Comparison of ENCODE assay signal across 1 cellular context in genomic region chr21:43917515-43918384, GRCh38.
TF ChIP-seq lines count a peak whose summit lies in the region.

No MANE protein-coding gene starts in this region.

TF ChIP-seq in HepG2, 621 proteins besides CTCF, POLR2A, EP300 and RAD21 (continued from another document):
- TF ChIP-seq ZNF800 (CRISPR knock-in tag; IDR thresholded peaks at IDR 0.05) = no peak
- TF ChIP-seq ZMYM4 (CRISPR knock-in tag; IDR thresholded peaks at IDR 0.05) = no peak
- TF ChIP-seq ZNF337 (CRISPR knock-in tag; IDR thresholded peaks at IDR 0.05; ENCODE audit: borderline replicate concordance, low read depth) = no peak
- no peak for TF ChIP-seq HOXD1 (CRISPR knock-in tag; IDR thresholded peaks at IDR 0.05)
- no peak for TF ChIP-seq RBM22 (optimal IDR thresholded peaks at IDR 0.05; ENCODE audit: low read length)
- TF ChIP-seq CHD4 (IDR thresholded peaks at IDR 0.05; ENCODE audit: borderline replicate concordance, low read length) = no peak
- TF ChIP-seq ZBTB34 (CRISPR knock-in tag; IDR thresholded peaks at IDR 0.05) = no peak
- TF ChIP-seq ZNF468 (CRISPR knock-in tag; IDR thresholded peaks at IDR 0.05) = no peak
- TF ChIP-seq KLF11 (CRISPR knock-in tag; IDR thresholded peaks at IDR 0.05) = no peak
- no peak for TF ChIP-seq STAT6 (CRISPR knock-in tag; IDR thresholded peaks at IDR 0.05; ENCODE audit: borderline replicate concordance)
- 0 out of 2 replicates have a peak, but pooled peaks have one; percentile 62 for TF ChIP-seq PCBP1 (IDR thresholded peaks at IDR 0.05; ENCODE audit: borderline replicate concordance, low read depth, low read length)
- TF ChIP-seq HMG20B (CRISPR knock-in tag; conservative IDR thresholded peaks at IDR 0.05) = no peak
- TF ChIP-seq NCOA1 (CRISPR knock-in tag; IDR thresholded peaks at IDR 0.05) = no peak
- TF ChIP-seq STAT5B (CRISPR knock-in tag; IDR thresholded peaks at IDR 0.05) = no peak
- TF ChIP-seq PCBP2 (optimal IDR thresholded peaks at IDR 0.05; ENCODE audit: low read depth, low read length, poor library complexity, severe bottlenecking) = peak; percentile 91
- no peak for TF ChIP-seq ZFP82 (CRISPR knock-in tag; IDR thresholded peaks at IDR 0.05; ENCODE audit: borderline replicate concordance)
- 0 out of 2 replicates have a peak, but pooled peaks have one; percentile 11 for TF ChIP-seq STAG1 (CRISPR knock-in tag; IDR thresholded peaks at IDR 0.05)
- peak; percentile 88 for TF ChIP-seq ZNF646 (CRISPR knock-in tag; IDR thresholded peaks at IDR 0.05)
- no peak for TF ChIP-seq ZNF251 (CRISPR knock-in tag; IDR thresholded peaks at IDR 0.05)
- TF ChIP-seq ZFAT (CRISPR knock-in tag; conservative IDR thresholded peaks at IDR 0.05) = no peak
- no peak for TF ChIP-seq TCF7 (IDR thresholded peaks at IDR 0.05; ENCODE audit: low read depth)
- no peak for TF ChIP-seq PPARG (CRISPR knock-in tag; conservative IDR thresholded peaks at IDR 0.05)
- TF ChIP-seq SMC3 (IDR thresholded peaks at IDR 0.05; ENCODE audit: low read length) = peak; percentile 48; the same call in 1 of the 2 replicates
- TF ChIP-seq U2AF2 (IDR thresholded peaks at IDR 0.05; ENCODE audit: low read depth, low read length) = no peak
- TF ChIP-seq ZNF724P (CRISPR knock-in tag; IDR thresholded peaks at IDR 0.05; ENCODE audit: borderline replicate concordance) = no peak
